Comparison of ENCODE assay signal across 1 cellular context in genomic region chr1:17209446-17209845, GRCh38.
TF ChIP-seq lines count a peak whose summit lies in the region.

No MANE protein-coding gene starts in this region.

TF ChIP-seq in IMR-90, 13 proteins besides CTCF, POLR2A, EP300 and RAD21:
- TF ChIP-seq MAFK (IDR thresholded peaks at IDR 0.05; ENCODE audit: low read depth, low read length) (no peak), USF2 (IDR thresholded peaks at IDR 0.05; ENCODE audit: low read depth, low read length) (no peak), FOS (IDR thresholded peaks at IDR 0.05; ENCODE audit: low read depth, low read length) (no peak), ELK1 (IDR thresholded peaks at IDR 0.05; ENCODE audit: borderline replicate concordance, low read depth, low read length) (no peak), NFE2L2 (IDR thresholded peaks at IDR 0.05; ENCODE audit: low read depth, low read length) (no peak), BHLHE40 (IDR thresholded peaks at IDR 0.05; ENCODE audit: low read depth, low read length) (no peak), RCOR1 (IDR thresholded peaks at IDR 0.05; ENCODE audit: insufficient replicate concordance, low read length) (no peak), RFX5 (IDR thresholded peaks at IDR 0.05; ENCODE audit: low read depth, low read length) (no peak), MXI1 (IDR thresholded peaks at IDR 0.05; ENCODE audit: borderline replicate concordance, low read depth, low read length) (no peak), SMC3 (IDR thresholded peaks at IDR 0.05; ENCODE audit: low read depth, low read length) (no peak), MAZ (IDR thresholded peaks at IDR 0.05; ENCODE audit: borderline replicate concordance, low read depth, low read length) (no peak), CEBPB (IDR thresholded peaks at IDR 0.05; ENCODE audit: low read depth, low read length) (no peak), CHD1 (IDR thresholded peaks at IDR 0.05; ENCODE audit: low read depth, low read length) (no peak)
